ENCODE assay signal across 1 cellular context in the genomic region with DNA sequence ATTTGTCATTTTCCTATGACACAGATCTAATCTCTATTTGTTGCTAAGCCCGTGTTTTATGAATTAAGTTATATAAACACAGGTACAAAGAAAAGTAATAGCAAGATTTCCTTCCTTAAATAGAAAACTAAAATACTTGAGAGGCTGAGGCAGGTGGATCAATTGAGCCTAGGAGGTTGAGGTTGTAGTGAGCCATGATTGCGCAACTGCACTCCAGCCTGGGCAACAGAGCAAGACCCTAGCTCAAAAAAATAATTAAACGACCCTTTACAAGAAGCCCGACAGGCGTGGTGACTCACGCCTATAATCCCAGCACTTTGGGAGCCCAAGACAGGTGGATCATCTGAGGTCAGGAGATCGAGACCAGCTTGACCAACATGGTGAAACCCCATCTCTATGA.
TF ChIP-seq lines count a peak whose summit lies in the region.

No MANE protein-coding gene starts in this region.

TF ChIP-seq in HEK293, 187 proteins besides CTCF, POLR2A, EP300 and RAD21 (continued from another document):
- TF ChIP-seq, protein P1, sequence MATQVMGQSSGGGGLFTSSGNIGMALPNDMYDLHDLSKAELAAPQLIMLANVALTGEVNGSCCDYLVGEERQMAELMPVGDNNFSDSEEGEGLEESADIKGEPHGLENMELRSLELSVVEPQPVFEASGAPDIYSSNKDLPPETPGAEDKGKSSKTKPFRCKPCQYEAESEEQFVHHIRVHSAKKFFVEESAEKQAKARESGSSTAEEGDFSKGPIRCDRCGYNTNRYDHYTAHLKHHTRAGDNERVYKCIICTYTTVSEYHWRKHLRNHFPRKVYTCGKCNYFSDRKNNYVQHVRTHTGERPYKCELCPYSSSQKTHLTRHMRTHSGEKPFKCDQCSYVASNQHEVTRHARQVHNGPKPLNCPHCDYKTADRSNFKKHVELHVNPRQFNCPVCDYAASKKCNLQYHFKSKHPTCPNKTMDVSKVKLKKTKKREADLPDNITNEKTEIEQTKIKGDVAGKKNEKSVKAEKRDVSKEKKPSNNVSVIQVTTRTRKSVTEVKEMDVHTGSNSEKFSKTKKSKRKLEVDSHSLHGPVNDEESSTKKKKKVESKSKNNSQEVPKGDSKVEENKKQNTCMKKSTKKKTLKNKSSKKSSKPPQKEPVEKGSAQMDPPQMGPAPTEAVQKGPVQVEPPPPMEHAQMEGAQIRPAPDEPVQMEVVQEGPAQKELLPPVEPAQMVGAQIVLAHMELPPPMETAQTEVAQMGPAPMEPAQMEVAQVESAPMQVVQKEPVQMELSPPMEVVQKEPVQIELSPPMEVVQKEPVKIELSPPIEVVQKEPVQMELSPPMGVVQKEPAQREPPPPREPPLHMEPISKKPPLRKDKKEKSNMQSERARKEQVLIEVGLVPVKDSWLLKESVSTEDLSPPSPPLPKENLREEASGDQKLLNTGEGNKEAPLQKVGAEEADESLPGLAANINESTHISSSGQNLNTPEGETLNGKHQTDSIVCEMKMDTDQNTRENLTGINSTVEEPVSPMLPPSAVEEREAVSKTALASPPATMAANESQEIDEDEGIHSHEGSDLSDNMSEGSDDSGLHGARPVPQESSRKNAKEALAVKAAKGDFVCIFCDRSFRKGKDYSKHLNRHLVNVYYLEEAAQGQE (tag by site-specific recombination; IDR thresholded peaks at IDR 0.05): no peak
- TF ChIP-seq, protein P2, sequence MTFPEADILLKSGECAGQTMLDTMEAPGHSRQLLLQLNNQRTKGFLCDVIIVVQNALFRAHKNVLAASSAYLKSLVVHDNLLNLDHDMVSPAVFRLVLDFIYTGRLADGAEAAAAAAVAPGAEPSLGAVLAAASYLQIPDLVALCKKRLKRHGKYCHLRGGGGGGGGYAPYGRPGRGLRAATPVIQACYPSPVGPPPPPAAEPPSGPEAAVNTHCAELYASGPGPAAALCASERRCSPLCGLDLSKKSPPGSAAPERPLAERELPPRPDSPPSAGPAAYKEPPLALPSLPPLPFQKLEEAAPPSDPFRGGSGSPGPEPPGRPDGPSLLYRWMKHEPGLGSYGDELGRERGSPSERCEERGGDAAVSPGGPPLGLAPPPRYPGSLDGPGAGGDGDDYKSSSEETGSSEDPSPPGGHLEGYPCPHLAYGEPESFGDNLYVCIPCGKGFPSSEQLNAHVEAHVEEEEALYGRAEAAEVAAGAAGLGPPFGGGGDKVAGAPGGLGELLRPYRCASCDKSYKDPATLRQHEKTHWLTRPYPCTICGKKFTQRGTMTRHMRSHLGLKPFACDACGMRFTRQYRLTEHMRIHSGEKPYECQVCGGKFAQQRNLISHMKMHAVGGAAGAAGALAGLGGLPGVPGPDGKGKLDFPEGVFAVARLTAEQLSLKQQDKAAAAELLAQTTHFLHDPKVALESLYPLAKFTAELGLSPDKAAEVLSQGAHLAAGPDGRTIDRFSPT (tag by site-specific recombination; IDR thresholded peaks at IDR 0.05): no peak
